ENCODE assay signal across 20 cellular contexts in genomic region chr2:218039171-218039570, GRCh38. TPM values are rescaled to one million over a fixed set of nuclear protein-coding genes. Genes with fewer than 3 reads are reported as not detected.
DNase-seq lines count a peak whose midpoint lies in the region; ATAC-seq and TF ChIP-seq lines count a peak whose summit lies in the region.
"Had no signal": no experiment of that assay in that cellular context is flagged by ENCODE, and none has a peak within 500 bp of the region (broad histone marks: within the 10 kb centered on the region; RNA-seq: fewer than 3 reads in every experiment).

No MANE protein-coding gene starts in this region.

- TF ChIP-seq CTCF in foreskin keratinocyte (conservative IDR thresholded peaks at IDR 0.05), result no peak

- H3K27me3 ChIP-seq in foreskin keratinocyte, result peaks cover 56% of the 10 kb centered on the region
- H3K27me3 ChIP-seq: BE2C had no signal

- no peak overlapping the region for H3K27ac ChIP-seq in foreskin keratinocyte
- H3K27ac ChIP-seq: SJCRH30 had no signal

- peaks cover 10% of the 10 kb centered on the region for H3K4me1 ChIP-seq in foreskin keratinocyte
- H3K4me1 ChIP-seq: SJCRH30 had no signal

- peak; percentile 97 for ATAC-seq in foreskin keratinocyte
- ATAC-seq in HG03565 (IDR thresholded peaks at IDR 0.05; ENCODE audit: unreplicated experiment), result no peak
- ATAC-seq: activated T-cell treated with anti-CD3 and anti-CD28 coated beads, Interleukin-2, amount 50 U/mL, for 4 hours had no signal

- DNase-seq in ELR (ENCODE audit: low read depth), result peak; percentile 70
- DNase-seq in HS-5 (ENCODE audit: low read depth), result peak; percentile 6
- peak; percentile 94 for DNase-seq in SW480 (ENCODE audit: low spot score)
- peak; percentile 98 to 99 for DNase-seq in foreskin keratinocyte
- DNase-seq in stimulated activated naive CD4-positive, alpha-beta T cell (lab: John Stamatoyannopoulos, UW), result no peak
- no peak for DNase-seq in HuH-7.5 (ENCODE audit: low spot score)
- DNase-seq in activated gamma-delta T cell (lab: John Stamatoyannopoulos, UW), result no peak
- DNase-seq: activated CD4-positive, alpha-beta T cell treated with anti-CD3 and anti-CD28 coated beads, Interleukin-2, amount 50 U/mL, for 1 hour; activated naive CD8-positive, alpha-beta T cell treated with anti-CD3 and anti-CD28 coated beads for 36 hours; activated T-cell treated with anti-CD3 and anti-CD28 coated beads, Interleukin-2, amount 50 U/mL, for 4 hours; BE2C; Calu3; effector memory CD4-positive, alpha-beta T cell; hypothalamus; NCI-H187; NCI-H446; SJCRH30; stimulated activated naive CD4-positive, alpha-beta T cell treated with Interleukin-2 at 50 U/mL for 16 hours; T1000 had no signal

RNA-seq across cellular contexts. Expression of gene RUFY4, which starts 29.9 kb away (rescaled TPM):
- total RNA-seq in foreskin keratinocyte, result not detected in 2 replicates
- polyA plus RNA-seq in foreskin keratinocyte, result not detected in 2 replicates
- total RNA-seq: SJCRH30 had no signal

RNA-seq across cellular contexts. Expression of gene TNS1, which starts 36.4 kb away (rescaled TPM):
- 1.8 and 4.3 TPM in 2 replicates for total RNA-seq in foreskin keratinocyte
- polyA plus RNA-seq in foreskin keratinocyte, result 0.69 and 0.78 TPM in 2 replicates

Comparison
In these comparisons a context has a peak if more than half of its experiments do, and no peak if none do; other contexts are left out.
1. DNase-seq: peak in ELR (single experiment), HS-5 (single experiment), SW480 (single experiment) and foreskin keratinocyte (2 of 2); none in stimulated activated naive CD4-positive, alpha-beta T cell (0 of 6), HuH-7.5 (single experiment) and activated gamma-delta T cell (single experiment).